31 cellular contexts compared by ENCODE assay signal in the genomic region with DNA sequence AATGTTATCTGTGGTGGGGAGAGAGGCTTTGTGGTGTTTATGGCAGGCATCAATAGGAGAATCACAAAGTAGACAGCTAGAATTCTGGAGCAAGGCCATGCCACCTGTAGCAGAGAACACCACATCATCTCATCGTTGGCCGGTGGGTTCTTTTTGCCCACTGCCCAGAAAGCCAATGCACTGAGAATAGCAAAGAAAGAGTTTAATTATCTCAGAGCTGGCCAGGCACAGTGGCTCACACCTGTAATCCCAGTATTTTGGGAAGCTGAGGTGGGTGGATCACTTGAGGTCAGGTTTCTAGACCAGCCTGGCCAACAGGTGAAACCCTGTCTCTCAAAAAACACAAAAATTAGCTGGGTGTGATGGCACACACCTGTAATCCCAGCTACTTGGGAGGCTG.
"Had no signal": no experiment of that assay in that cellular context is flagged by ENCODE, and none has a peak within 500 bp of the region (broad histone marks: within the 10 kb centered on the region; RNA-seq: fewer than 3 reads in every experiment).

No MANE protein-coding gene starts in this region.

- ATAC-seq: naive thymus-derived CD8-positive, alpha-beta T cell; psoas muscle; right cardiac atrium; right lobe of liver; stimulated activated memory B cell treated with anti-CD40 and anti-IgM and Interleukin-4, amounts not matched to agents 10 μg/mL and 1 μg/mL and 100 μg/mL, for 72 hours; stimulated activated naive CD8-positive, alpha-beta T cell treated with anti-CD3 and anti-CD28 coated beads, Interleukin-15, Interleukin-2, amounts not matched to agents 100 U/mL and 50 U/mL, for 24 hours had no signal

- H3K27ac Mint-ChIP-seq: naive B cell; naive thymus-derived CD8-positive, alpha-beta T cell; nephron progenitor cell; stimulated activated memory B cell treated with anti-CD40 and anti-IgM and Interleukin-4, amounts not matched to agents 10 μg/mL and 1 μg/mL and 100 μg/mL, for 72 hours; type B pancreatic cell had no signal

- H3K9ac ChIP-seq: parathyroid adenoma had no signal

- H3K4me1 ChIP-seq: parathyroid adenoma, psoas muscle, right lobe of liver, sigmoid colon, spleen, suprapubic skin, testis, tibial artery, transverse colon, uterus had no signal

- H3K4me1 Mint-ChIP-seq: naive B cell; naive thymus-derived CD8-positive, alpha-beta T cell; nephron progenitor cell; neural crest cell; stimulated activated memory B cell treated with anti-CD40 and anti-IgM and Interleukin-4, amounts not matched to agents 10 μg/mL and 1 μg/mL and 100 μg/mL, for 72 hours; stimulated activated naive CD8-positive, alpha-beta T cell treated with anti-CD3 and anti-CD28 coated beads, Interleukin-15, amount 100 ng/mL, for 72 hours had no signal

- H3K27me3 Mint-ChIP-seq: progenitor cell of endocrine pancreas had no signal

- H3K9me3 ChIP-seq: ovary, psoas muscle, right lobe of liver, sigmoid colon, spleen, suprapubic skin, testis, tibial artery, transverse colon, uterus had no signal

- H3K36me3 ChIP-seq: ovary, right lobe of liver, sigmoid colon, spleen, suprapubic skin, tibial artery, transverse colon, uterus had no signal

- H3K27me3 ChIP-seq: ovary, right lobe of liver, sigmoid colon, spleen, suprapubic skin, testis, tibial artery, transverse colon, uterus had no signal

- FAIRE-seq: small intestine had no signal

- H3K79me2 ChIP-seq: parathyroid adenoma had no signal

- H3K9me3 Mint-ChIP-seq: naive B cell, nephron progenitor cell, type B pancreatic cell had no signal

- DNase-seq: naive B cell; naive thymus-derived CD8-positive, alpha-beta T cell; nephron progenitor cell; occipital lobe; ovary; posterior cingulate gyrus; psoas muscle; right cardiac atrium; right lobe of liver; sigmoid colon; small intestine; spleen; stimulated activated CD4-positive, alpha-beta T cell treated with anti-CD3 and anti-CD28 coated beads, Interleukin-12 subunit alpha, Interleukin-12 subunit beta, amount 100 ng/mL, for 4 hours; stimulated activated CD4-positive, alpha-beta T cell treated with anti-CD3 and anti-CD28 coated beads, Interleukin-1b, Interleukin-23, amount 100 ng/mL, for 48 hours; stimulated activated CD4-positive, alpha-beta T cell treated with anti-CD3 and anti-CD28 coated beads, Interleukin-4, amount 100 ng/mL, for 1 hour; stimulated activated CD4-positive, alpha-beta T cell treated with anti-CD3 and anti-CD28 coated beads, Interleukin-4, amount 100 ng/mL, for 4 hours; stimulated activated CD8-positive, alpha-beta memory T cell treated with anti-CD3 and anti-CD28 coated beads, Interleukin-4, amount 100 ng/mL, for 48 hours; stimulated activated naive CD4-positive, alpha-beta T cell; stimulated activated naive CD8-positive, alpha-beta T cell treated with anti-CD3 and anti-CD28 coated beads, Interleukin-15, amount 100 ng/mL, for 72 hours; stimulated activated naive CD8-positive, alpha-beta T cell treated with anti-CD3 and anti-CD28 coated beads, Interleukin-15, Interleukin-2, amounts not matched to agents 100 U/mL and 50 U/mL, for 24 hours; substantia nigra; testis; tibial artery; transverse colon; uterus had no signal

- H2AFZ ChIP-seq: parathyroid adenoma had no signal

- H3K36me3 Mint-ChIP-seq: naive B cell; naive thymus-derived CD8-positive, alpha-beta T cell; stimulated activated memory B cell treated with anti-CD40 and anti-IgM and Interleukin-4, amounts not matched to agents 10 μg/mL and 1 μg/mL and 100 μg/mL, for 72 hours; type B pancreatic cell had no signal

- H3K4me3 ChIP-seq: ovary, psoas muscle, right lobe of liver, sigmoid colon, spleen, suprapubic skin, testis, tibial artery, transverse colon, uterus had no signal

- H3K27ac ChIP-seq: ovary, parathyroid adenoma, psoas muscle, right lobe of liver, sigmoid colon, spleen, suprapubic skin, testis, tibial artery, transverse colon, uterus had no signal

- H3K4me3 Mint-ChIP-seq: naive thymus-derived CD8-positive, alpha-beta T cell; nephron progenitor cell; neural crest cell; stimulated activated memory B cell treated with anti-CD40 and anti-IgM and Interleukin-4, amounts not matched to agents 10 μg/mL and 1 μg/mL and 100 μg/mL, for 72 hours; stimulated activated naive CD8-positive, alpha-beta T cell treated with anti-CD3 and anti-CD28 coated beads, Interleukin-15, amount 100 ng/mL, for 72 hours; type B pancreatic cell had no signal
